25 cellular contexts compared by ENCODE assay signal in the genomic region with DNA sequence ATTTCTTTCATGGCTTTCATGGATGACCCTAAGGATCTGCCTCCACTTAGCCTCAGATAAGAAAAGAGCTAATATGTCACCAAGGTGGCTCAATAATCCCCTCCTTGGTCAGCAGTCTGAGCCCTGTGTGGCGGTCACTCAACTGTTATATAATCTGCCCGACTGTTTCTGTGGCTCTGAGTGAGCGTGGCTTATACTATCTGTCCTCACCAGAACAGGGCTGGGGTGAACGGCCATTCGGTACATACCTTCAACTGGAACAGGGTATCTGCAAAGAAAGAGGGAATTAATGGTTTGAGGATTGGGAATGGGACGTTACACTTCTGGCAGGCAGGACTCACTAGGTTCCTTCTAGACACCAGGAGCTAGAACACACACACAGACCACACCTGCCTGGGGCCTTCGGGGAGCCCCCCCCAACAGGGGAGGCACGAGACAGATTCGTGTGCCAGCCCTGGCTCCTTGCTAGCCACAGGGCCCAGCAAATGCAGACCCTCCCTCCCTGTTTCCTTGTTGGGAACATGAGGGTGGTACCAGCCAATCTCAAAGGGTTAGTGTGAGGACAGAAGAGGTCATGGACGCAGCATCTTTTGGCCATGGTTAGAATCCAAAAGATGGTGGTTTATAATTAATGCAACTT. TPM values are rescaled to one million over a fixed set of nuclear protein-coding genes. Genes with fewer than 3 reads are reported as not detected.
DNase-seq lines count a peak whose midpoint lies in the region; ATAC-seq, FAIRE-seq and TF ChIP-seq lines count a peak whose summit lies in the region.
"Had no signal": no experiment of that assay in that cellular context is flagged by ENCODE, and none has a peak within 500 bp of the region (broad histone marks: within the 10 kb centered on the region; RNA-seq: fewer than 3 reads in every experiment).

No MANE protein-coding gene starts in this region.

- peaks cover 4% of the 10 kb centered on the region for H3K36me3 ChIP-seq in CD8-positive, alpha-beta memory T cell (ENCODE audit: insufficient read depth, low read length)
- H3K36me3 ChIP-seq in K562 (ENCODE audit: control insufficient read depth, insufficient read depth, low read length) (peaks cover 39% of the 10 kb centered on the region; the same call in 2 of the 3 replicates), OCI-LY7 (ENCODE audit: insufficient read depth, low read length) (peaks cover 34% of the 10 kb centered on the region; the same call in 1 of the 2 replicates)

- peak overlapping the region; percentile 56 for H3K4me3 Mint-ChIP-seq in activated T-cell treated with anti-CD3 and anti-CD28 coated beads, Interleukin-2, amount 50 U/mL, for 4 hours
- H3K4me3 Mint-ChIP-seq in CD8-positive, alpha-beta memory T cell = peak overlapping the region in 2 of 7 donors; percentile 53 to 66
- peak overlapping the region; percentile 58 for H3K4me3 Mint-ChIP-seq in nephron progenitor cell
- H3K4me3 Mint-ChIP-seq: activated CD8-positive, alpha-beta T cell treated with anti-CD3 and anti-CD28 coated beads for 36 hours had no signal

- H3K27me3 Mint-ChIP-seq in activated T-cell treated with anti-CD3 and anti-CD28 coated beads, Interleukin-2, amount 50 U/mL, for 4 hours (ENCODE audit: low read depth) = no peaks in the 10 kb centered on the region
- peaks cover 0 to 2% of the 10 kb centered on the region in 2 donors for H3K27me3 Mint-ChIP-seq in CD8-positive, alpha-beta memory T cell
- H3K27me3 Mint-ChIP-seq in nephron progenitor cell (ENCODE audit: low read depth, poor library complexity) = no peaks in the 10 kb centered on the region
- H3K27me3 Mint-ChIP-seq: activated CD8-positive, alpha-beta T cell treated with anti-CD3 and anti-CD28 coated beads for 36 hours had no signal

- H3K79me2 ChIP-seq in K562 (ENCODE audit: control insufficient read depth, insufficient read depth, low read length) (peaks cover 52% of the 10 kb centered on the region), OCI-LY7 (ENCODE audit: insufficient read depth, low read depth, low read length) (peaks cover 26% of the 10 kb centered on the region)

- H3K36me3 Mint-ChIP-seq in activated T-cell treated with anti-CD3 and anti-CD28 coated beads, Interleukin-2, amount 50 U/mL, for 4 hours (ENCODE audit: insufficient read depth) = peaks cover 8% of the 10 kb centered on the region
- H3K36me3 Mint-ChIP-seq in CD8-positive, alpha-beta memory T cell = peaks cover 0 to 42% (median 2%) of the 10 kb centered on the region in 3 donors
- H3K36me3 Mint-ChIP-seq in nephron progenitor cell (ENCODE audit: low read depth) = peaks cover 32% of the 10 kb centered on the region

- no peaks in the 10 kb centered on the region for H3K9me2 ChIP-seq in OCI-LY7 (ENCODE audit: insufficient read depth, low read length)

- WGBS in K562 (ENCODE audit: insufficient coverage, low coverage, missing lambda C conversion rate) = 68% methylated on average over 10 of the region's 10 CpGs

- intact Hi-C loops in K562 (cut with micrococcal nuclease) = no loop called here
- intact Hi-C loops in OCI-LY7 (cut with micrococcal nuclease; ENCODE audit: unreplicated experiment) = no loop called here

- H3K9me3 ChIP-seq in CD8-positive, alpha-beta memory T cell (ENCODE audit: low read length) = no peaks in the 10 kb centered on the region
- H3K9me3 ChIP-seq in K562 (replicated peaks; ENCODE audit: control insufficient read depth, insufficient read depth, low read depth, low read length) (no peaks in the 10 kb centered on the region), OCI-LY7 (ENCODE audit: low read length) (no peaks in the 10 kb centered on the region)
- H3K9me3 ChIP-seq: BE2C, Caco-2, heart left ventricle, upper lobe of left lung had no signal

- POLR2A ChIA-PET in CD8-positive, alpha-beta memory T cell (lab: Charles Lee) = no interaction called here
- POLR2A ChIA-PET in K562 (lab: Yijun Ruan, JAX) (interaction anchor here (0.7 to 1.6 kb wide), 2 partner anchors 10 to 12 kb away, joined by 4 to 6 read pairs; no protein-coding TSS in a partner anchor), OCI-LY7 (lab: Charles Lee) (no interaction called here)

- H3K9me1 ChIP-seq in K562 (ENCODE audit: control insufficient read depth, insufficient read depth, low read length) = peaks cover 7% of the 10 kb centered on the region

- TF ChIP-seq CTCF in K562 (IDR thresholded peaks at IDR 0.05 in 2 of 3, conservative IDR thresholded peaks at IDR 0.05 in 1 of 3; ENCODE audit: insufficient read depth in 2 of 3, low read depth in 1 of 3, low read length in 3 of 3) (no peak), nephron progenitor cell (IDR thresholded peaks at IDR 0.05) (no peak), OCI-LY7 (conservative IDR thresholded peaks at IDR 0.05; ENCODE audit: low read length) (no peak)

- no peak for ATAC-seq in activated T-cell treated with anti-CD3 and anti-CD28 coated beads, Interleukin-2, amount 50 U/mL, for 4 hours
- no peak for ATAC-seq in K562
- ATAC-seq: activated CD8-positive, alpha-beta T cell treated with anti-CD3 and anti-CD28 coated beads for 36 hours; heart left ventricle; SK-N-SH treated with all-trans-retinoic acid at 6 μM for 48 hours had no signal

- H3K4me2 ChIP-seq in K562 (ENCODE audit: insufficient read depth, low read length) (no peak overlapping the region), OCI-LY7 (ENCODE audit: low read length) (no peak overlapping the region)

- peak overlapping the region; percentile 33 for H3K27ac ChIP-seq in CD8-positive, alpha-beta memory T cell (ENCODE audit: low read depth, low read length)
- H3K27ac ChIP-seq in K562 (ENCODE audit: extremely low read depth, low read depth, low read length) (no peak overlapping the region), OCI-LY7 (ENCODE audit: low read depth, low read length, poor library complexity, severe bottlenecking) (no peak overlapping the region)
- H3K27ac ChIP-seq: heart left ventricle, upper lobe of left lung had no signal

- no peak for DNase-seq in activated T-cell treated with anti-CD3 and anti-CD28 coated beads, Interleukin-2, amount 50 U/mL, for 4 hours
- no peak for DNase-seq in activated T-cell treated with anti-CD3 and anti-CD28 coated beads, Interleukin-2, amount 50 U/mL, for 1 hour
- DNase-seq in CD8-positive, alpha-beta memory T cell = peak in 1 of 5 donors; percentile 36
- DNase-seq in K562 (ENCODE audit: extremely low read depth in 1 of 4, low spot score in 3 of 4) (no peak), nephron progenitor cell (no peak), OCI-LY7 (ENCODE audit: low spot score) (no peak), DMS53 (lab: John Stamatoyannopoulos, UW) (no peak), dermis blood vessel endothelial cell (no peak)
- DNase-seq: activated CD4-positive, CD25-positive, alpha-beta regulatory T cell; activated CD8-positive, alpha-beta T cell treated with anti-CD3 and anti-CD28 coated beads for 36 hours; BE2C; Caco-2; DMS79 treated with DMSO at 0.1 percent for 48 hours; effector memory CD4-positive, alpha-beta T cell; foreskin fibroblast; H7; NCI-H1092; NCI-H187 treated with DMSO at 0.1 percent for 48 hours; occipital lobe; RPMI8226; stimulated activated CD8-positive, alpha-beta memory T cell treated with anti-CD3 and anti-CD28 coated beads, Interleukin-4, amount 100 ng/mL, for 48 hours; upper lobe of left lung had no signal

- FAIRE-seq in K562 (lab: Jason Lieb, UNC) = no peak

- H3K4me1 ChIP-seq in CD8-positive, alpha-beta memory T cell (ENCODE audit: insufficient read depth, low read length) = peaks cover 20% of the 10 kb centered on the region
- H3K4me1 ChIP-seq in K562 (replicated peaks in 1 of 2; ENCODE audit: control insufficient read depth in 2 of 2, insufficient read depth in 2 of 2, low read length in 2 of 2) (peaks cover 4 to 43% of the 10 kb centered on the region in 2 experiments; a peak in 3 of 5 replicates), OCI-LY7 (ENCODE audit: insufficient read depth, low read length, poor library complexity, severe bottlenecking) (peaks cover 11% of the 10 kb centered on the region)
- H3K4me1 ChIP-seq: BE2C, Caco-2 had no signal

- no peak for TF ChIP-seq EP300 in K562 (IDR thresholded peaks at IDR 0.05; ENCODE audit: low read length)

- peak overlapping the region in 1 of 2 experiments; percentile 70; a peak in 1 of 4 replicates for H3K9ac ChIP-seq in K562 (ENCODE audit: insufficient read depth in 1 of 2, low read depth in 2 of 2, low read length in 2 of 2)

- TF ChIP-seq POLR2A in K562 (conservative IDR thresholded peaks at IDR 0.05) = no peak

- H3K9me3 Mint-ChIP-seq in activated T-cell treated with anti-CD3 and anti-CD28 coated beads, Interleukin-2, amount 50 U/mL, for 4 hours = no peaks in the 10 kb centered on the region
- no peaks in the 10 kb centered on the region for H3K9me3 Mint-ChIP-seq in CD8-positive, alpha-beta memory T cell
- H3K9me3 Mint-ChIP-seq in nephron progenitor cell = peaks cover 6% of the 10 kb centered on the region
- H3K9me3 Mint-ChIP-seq: activated CD8-positive, alpha-beta T cell treated with anti-CD3 and anti-CD28 coated beads for 36 hours had no signal

- H3K27ac Mint-ChIP-seq in CD8-positive, alpha-beta memory T cell = peak overlapping the region in 5 of 8 donors; percentile 8 to 87 (median 63)
- H3K27ac Mint-ChIP-seq in nephron progenitor cell = no peak overlapping the region
- H3K27ac Mint-ChIP-seq: activated CD8-positive, alpha-beta T cell treated with anti-CD3 and anti-CD28 coated beads for 36 hours had no signal

- peaks cover 24% of the 10 kb centered on the region for H3K4me1 Mint-ChIP-seq in activated T-cell treated with anti-CD3 and anti-CD28 coated beads, Interleukin-2, amount 50 U/mL, for 4 hours (ENCODE audit: low read depth)
- H3K4me1 Mint-ChIP-seq in CD8-positive, alpha-beta memory T cell = peaks cover 29 to 40% (median 36%) of the 10 kb centered on the region in 3 donors
- H3K4me1 Mint-ChIP-seq in nephron progenitor cell = peaks cover 18% of the 10 kb centered on the region

- in situ Hi-C loops in K562 (cut with MboI) = no loop called here

- H4K20me1 ChIP-seq in K562 (replicated peaks; ENCODE audit: control insufficient read depth, insufficient read depth, low read length) (peaks cover 4% of the 10 kb centered on the region; the same call in 1 of the 2 replicates), OCI-LY7 (ENCODE audit: insufficient read depth, low read length) (no peaks in the 10 kb centered on the region)

- H3K4me3 ChIP-seq in CD8-positive, alpha-beta memory T cell (ENCODE audit: low read length) = no peak overlapping the region
- no peak overlapping the region for H3K4me3 ChIP-seq in K562
- no peak overlapping the region for H3K4me3 ChIP-seq in OCI-LY7 (ENCODE audit: low read depth, low read length, poor library complexity, severe bottlenecking)
- H3K4me3 ChIP-seq: heart left ventricle, upper lobe of left lung had no signal

- TF ChIP-seq RAD21 in K562 (CRISPR knock-in tag; conservative IDR thresholded peaks at IDR 0.05 in 1 of 2, IDR thresholded peaks at IDR 0.05 in 1 of 2) = no peak

- BruUV-seq in K562 (replicated peaks; lab: Mats Ljungman, UMichigan) (no TSS peak), OCI-LY7 (replicated peaks; lab: Mats Ljungman, UMichigan) (no TSS peak)

- H3K27me3 ChIP-seq in CD8-positive, alpha-beta memory T cell (ENCODE audit: insufficient read depth, low read length, poor library complexity, severe bottlenecking) = no peaks in the 10 kb centered on the region
- H3K27me3 ChIP-seq in K562 (ENCODE audit: control insufficient read depth in 2 of 2, insufficient read depth in 2 of 2, low read length in 2 of 2) = no peaks in the 10 kb centered on the region
- H3K27me3 ChIP-seq: BE2C, heart left ventricle, upper lobe of left lung had no signal

- H2AFZ ChIP-seq in K562 (ENCODE audit: low read depth, low read length) = no peak overlapping the region
- no peak overlapping the region for H2AFZ ChIP-seq in OCI-LY7 (ENCODE audit: low read length)

- CTCF ChIA-PET in CD8-positive, alpha-beta memory T cell (lab: Charles Lee) = interaction anchor here (0.7 kb wide), 1 partner anchor 169 kb away, joined by 3 read pairs; no protein-coding TSS in a partner anchor
- CTCF ChIA-PET in K562 (lab: Yijun Ruan, JAX; ENCODE audit: low intra/inter-chr PET ratio) = no interaction called here
- CTCF ChIA-PET in OCI-LY7 (lab: Charles Lee; ENCODE audit: unreplicated experiment) = no interaction called here

RNA-seq across cellular contexts. Expression of gene CHMP1A, which starts 3.7 kb away (rescaled TPM):
- 100 to 1,000 TPM; 108 to 111 (median 108) TPM for total RNA-seq in activated T-cell treated with anti-CD3 and anti-CD28 coated beads, Interleukin-2, amount 50 U/mL, for 4 hours
- total RNA-seq in CD8-positive, alpha-beta memory T cell = 10 to 100 TPM; 81.4 to 94.0 TPM
- polyA plus RNA-seq in CD8-positive, alpha-beta memory T cell = 72.1 TPM
- 34.5 and 132 TPM in 2 replicates for total RNA-seq in K562 (2011; cell fraction: chromatin; rRNA removed; ENCODE audit: low replicate concordance)
- 88.4 and 95.0 TPM in 2 replicates for total RNA-seq in K562 (2011; cell fraction: nucleolus; rRNA removed)
- 50.6 and 56.7 TPM in 2 replicates for total RNA-seq in K562 (2011; cell fraction: nucleoplasm; rRNA removed)
- 64.5 and 76.7 TPM in 2 replicates for total RNA-seq in K562 (2014; rRNA removed)
- total RNA-seq in K562 (2014; rRNA removed; fragmentation: Illumina TruSeq; extraction: Trizol) = 17.2 and 22.0 TPM in 2 replicates
- 45.4 and 48.3 TPM in 2 replicates for total RNA-seq in K562 (2015; rRNA removed; fragmentation: Illumina TruSeq; extraction: Trizol)
- 79.6 and 79.9 TPM in 2 replicates for total RNA-seq in K562 (2021)
- polyA plus RNA-seq in K562 (2011; rRNA removed) = 45.2 and 53.9 TPM in 2 replicates
- polyA plus RNA-seq in K562 (2011; cell fraction: cytosol; rRNA removed) = 58.4 and 113 TPM in 2 replicates
- 80.8 and 127 TPM in 2 replicates for polyA plus RNA-seq in K562 (2011; cell fraction: nucleus; rRNA removed)
- polyA plus RNA-seq in K562 (2012) = 49.1 and 58.8 TPM in 2 replicates
- 40.9 and 55.6 TPM in 2 replicates for polyA plus RNA-seq in K562 (2014; fragmentation: Illumina TruSeq; extraction: Trizol)
- polyA plus RNA-seq in K562 (2014; fragmentation: Nextera tagmentation; extraction: Ambion mirVana) = 1 to 10 TPM in 1 of 2 experiments, under 1 TPM in 1; 0.83 to 3.3 TPM
- 74.2 and 83.1 TPM in 2 replicates for polyA plus RNA-seq in K562 (2014; rRNA removed)
- polyA minus RNA-seq in K562 (2011; rRNA and poly(A)+ RNA removed) = 20.8 and 35.5 TPM in 2 replicates
- 45.2 and 46.4 TPM in 2 replicates for polyA minus RNA-seq in K562 (2011; cell fraction: cytosol; rRNA and poly(A)+ RNA removed)
- 19.0 and 21.8 TPM in 2 replicates for polyA minus RNA-seq in K562 (2011; cell fraction: nucleus; rRNA and poly(A)+ RNA removed)
- total RNA-seq in OCI-LY7 (2014; rRNA removed; shearing (Covaris generic)) = 53.1 and 57.5 TPM in 2 replicates
- 67.2 and 76.2 TPM in 2 replicates for total RNA-seq in OCI-LY7 (2022)
- total RNA-seq in dermis blood vessel endothelial cell = 117 and 139 TPM in 2 replicates

RNA-seq across cellular contexts. Expression of gene SPATA33, which starts 3.9 kb away (rescaled TPM):
- total RNA-seq in activated T-cell treated with anti-CD3 and anti-CD28 coated beads, Interleukin-2, amount 50 U/mL, for 4 hours = 10 to 100 TPM in 1 of 3 donors, 1 to 10 TPM in 2; 7.5 to 11.8 (median 8.0) TPM
- 10 to 100 TPM; 16.9 TPM for total RNA-seq in CD8-positive, alpha-beta memory T cell
- 2.3 TPM for polyA plus RNA-seq in CD8-positive, alpha-beta memory T cell
- total RNA-seq in K562 (2011; cell fraction: chromatin; rRNA removed; ENCODE audit: low replicate concordance) = 39.5 and 51.6 TPM in 2 replicates
- total RNA-seq in K562 (2011; cell fraction: nucleolus; rRNA removed) = 25.5 and 30.5 TPM in 2 replicates
- 30.6 and 33.0 TPM in 2 replicates for total RNA-seq in K562 (2011; cell fraction: nucleoplasm; rRNA removed)
- total RNA-seq in K562 (2014; rRNA removed) (9.7 and 14.0 TPM in 2 replicates), K562 (2014; rRNA removed; fragmentation: Illumina TruSeq; extraction: Trizol) (10.5 and 11.8 TPM in 2 replicates), K562 (2015; rRNA removed; fragmentation: Illumina TruSeq; extraction: Trizol) (11.2 and 14.9 TPM in 2 replicates), K562 (2021) (18.2 and 19.7 TPM in 2 replicates), OCI-LY7 (2022) (17.3 and 18.2 TPM in 2 replicates), dermis blood vessel endothelial cell (2.0 and 4.1 TPM in 2 replicates)
- polyA plus RNA-seq in K562 (2011; rRNA removed) (9.8 and 11.8 TPM in 2 replicates), K562 (2014; fragmentation: Illumina TruSeq; extraction: Trizol) (15.6 and 20.0 TPM in 2 replicates), K562 (2014; fragmentation: Nextera tagmentation; extraction: Ambion mirVana) (1 to 10 TPM; 4.0 to 5.4 TPM), K562 (2014; rRNA removed) (16.4 and 18.1 TPM in 2 replicates)
- polyA plus RNA-seq in K562 (2011; cell fraction: cytosol; rRNA removed) = 10.3 and 12.0 TPM in 2 replicates
- 26.2 and 27.8 TPM in 2 replicates for polyA plus RNA-seq in K562 (2011; cell fraction: nucleus; rRNA removed)
- polyA plus RNA-seq in K562 (2012) = 13.1 and 14.5 TPM in 2 replicates
- 7.6 and 7.7 TPM in 2 replicates for polyA minus RNA-seq in K562 (2011; rRNA and poly(A)+ RNA removed)
- polyA minus RNA-seq in K562 (2011; cell fraction: cytosol; rRNA and poly(A)+ RNA removed) = 4.0 and 5.6 TPM in 2 replicates
- 6.1 and 8.0 TPM in 2 replicates for polyA minus RNA-seq in K562 (2011; cell fraction: nucleus; rRNA and poly(A)+ RNA removed)
- 8.6 and 9.4 TPM in 2 replicates for total RNA-seq in OCI-LY7 (2014; rRNA removed; shearing (Covaris generic))

RNA-seq across cellular contexts. Expression of gene CDK10, which starts 32.7 kb away (rescaled TPM):
- 10 to 100 TPM; 76.3 to 82.5 (median 81.9) TPM for total RNA-seq in activated T-cell treated with anti-CD3 and anti-CD28 coated beads, Interleukin-2, amount 50 U/mL, for 4 hours
- total RNA-seq in CD8-positive, alpha-beta memory T cell = 10 to 100 TPM; 74.8 to 79.0 TPM
- 31.8 TPM for polyA plus RNA-seq in CD8-positive, alpha-beta memory T cell
- total RNA-seq in K562 (2011; cell fraction: chromatin; rRNA removed; ENCODE audit: low replicate concordance) = 275 and 586 TPM in 2 replicates
- total RNA-seq in K562 (2011; cell fraction: nucleolus; rRNA removed) = 284 and 289 TPM in 2 replicates
- total RNA-seq in K562 (2011; cell fraction: nucleoplasm; rRNA removed) = 252 and 255 TPM in 2 replicates
- total RNA-seq in K562 (2014; rRNA removed) (40.1 and 55.8 TPM in 2 replicates), K562 (2014; rRNA removed; fragmentation: Illumina TruSeq; extraction: Trizol) (25.5 and 34.8 TPM in 2 replicates), K562 (2015; rRNA removed; fragmentation: Illumina TruSeq; extraction: Trizol) (35.8 and 40.3 TPM in 2 replicates), K562 (2021) (65.1 and 75.4 TPM in 2 replicates), OCI-LY7 (2022) (129 and 130 TPM in 2 replicates), dermis blood vessel endothelial cell (48.2 and 71.1 TPM in 2 replicates)
- polyA plus RNA-seq in K562 (2011; rRNA removed) (55.9 and 77.3 TPM in 2 replicates), K562 (2014; fragmentation: Illumina TruSeq; extraction: Trizol) (38.0 and 46.5 TPM in 2 replicates), K562 (2014; fragmentation: Nextera tagmentation; extraction: Ambion mirVana) (1 to 10 TPM; 2.0 to 3.3 TPM), K562 (2014; rRNA removed) (75.0 and 85.1 TPM in 2 replicates)
- 39.7 and 56.1 TPM in 2 replicates for polyA plus RNA-seq in K562 (2011; cell fraction: cytosol; rRNA removed)
- polyA plus RNA-seq in K562 (2011; cell fraction: nucleus; rRNA removed) = 756 and 811 TPM in 2 replicates
- polyA plus RNA-seq in K562 (2012) = 45.3 and 62.2 TPM in 2 replicates
- polyA minus RNA-seq in K562 (2011; rRNA and poly(A)+ RNA removed) = 21.7 and 25.8 TPM in 2 replicates
- 16.0 and 16.3 TPM in 2 replicates for polyA minus RNA-seq in K562 (2011; cell fraction: cytosol; rRNA and poly(A)+ RNA removed)
- polyA minus RNA-seq in K562 (2011; cell fraction: nucleus; rRNA and poly(A)+ RNA removed) = 56.4 and 75.0 TPM in 2 replicates
- 88.4 and 98.6 TPM in 2 replicates for total RNA-seq in OCI-LY7 (2014; rRNA removed; shearing (Covaris generic))

RNA-seq across cellular contexts. Expression of gene DPEP1, which starts 40.3 kb away (rescaled TPM):
- not detected for total RNA-seq in activated T-cell treated with anti-CD3 and anti-CD28 coated beads, Interleukin-2, amount 50 U/mL, for 4 hours
- total RNA-seq in CD8-positive, alpha-beta memory T cell = not detected
- not detected for polyA plus RNA-seq in CD8-positive, alpha-beta memory T cell
- total RNA-seq in K562 (2011; cell fraction: chromatin; rRNA removed; ENCODE audit: low replicate concordance) = 0.23 TPM in 1 of 2 replicates, not detected in the other
- total RNA-seq in K562 (2011; cell fraction: nucleolus; rRNA removed) = 0.67 and 1.3 TPM in 2 replicates
- total RNA-seq in K562 (2011; cell fraction: nucleoplasm; rRNA removed) = 0.46 TPM in 1 of 2 replicates, not detected in the other
- 0.14 TPM in 1 of 2 replicates, not detected in the other for total RNA-seq in K562 (2014; rRNA removed)
- total RNA-seq in K562 (2014; rRNA removed; fragmentation: Illumina TruSeq; extraction: Trizol) = not detected in 2 replicates
- not detected in 2 replicates for total RNA-seq in K562 (2015; rRNA removed; fragmentation: Illumina TruSeq; extraction: Trizol)
- 0.20 and 0.22 TPM in 2 replicates for total RNA-seq in K562 (2021)
- 0.31 and 0.34 TPM in 2 replicates for polyA plus RNA-seq in K562 (2011; rRNA removed)
- polyA plus RNA-seq in K562 (2011; cell fraction: cytosol; rRNA removed) = 0.22 and 1.2 TPM in 2 replicates
- polyA plus RNA-seq in K562 (2011; cell fraction: nucleus; rRNA removed) = 1.1 TPM in 2 replicates
- polyA plus RNA-seq in K562 (2012) = 0.17 and 0.21 TPM in 2 replicates
- polyA plus RNA-seq in K562 (2014; fragmentation: Illumina TruSeq; extraction: Trizol) = 0.08 TPM in 1 of 2 replicates, not detected in the other
- not detected for polyA plus RNA-seq in K562 (2014; fragmentation: Nextera tagmentation; extraction: Ambion mirVana)
- polyA plus RNA-seq in K562 (2014; rRNA removed) = 0.18 TPM in 1 of 2 replicates, not detected in the other
- not detected in 2 replicates for polyA minus RNA-seq in K562 (2011; rRNA and poly(A)+ RNA removed)
- not detected in 2 replicates for polyA minus RNA-seq in K562 (2011; cell fraction: cytosol; rRNA and poly(A)+ RNA removed)
- polyA minus RNA-seq in K562 (2011; cell fraction: nucleus; rRNA and poly(A)+ RNA removed) = not detected in 2 replicates
- total RNA-seq in OCI-LY7 (2014; rRNA removed; shearing (Covaris generic)) = not detected in 2 replicates
- total RNA-seq in OCI-LY7 (2022) = not detected in 2 replicates
- 1.0 and 2.7 TPM in 2 replicates for total RNA-seq in dermis blood vessel endothelial cell
- total RNA-seq: activated CD8-positive, alpha-beta T cell treated with anti-CD3 and anti-CD28 coated beads for 36 hours; heart left ventricle; skeletal muscle tissue had no signal
- polyA plus RNA-seq: heart left ventricle had no signal

RNA-seq across cellular contexts. Expression of gene SPATA2L, which starts 47.7 kb away (rescaled TPM):
- total RNA-seq in activated T-cell treated with anti-CD3 and anti-CD28 coated beads, Interleukin-2, amount 50 U/mL, for 4 hours = 10 to 100 TPM; 13.6 to 16.4 (median 14.3) TPM
- 1 to 10 TPM; 7.0 to 7.6 TPM for total RNA-seq in CD8-positive, alpha-beta memory T cell
- polyA plus RNA-seq in CD8-positive, alpha-beta memory T cell = 10.3 TPM
- total RNA-seq in K562 (2011; cell fraction: chromatin; rRNA removed; ENCODE audit: low replicate concordance) = 4.8 and 30.8 TPM in 2 replicates
- 32.7 and 32.9 TPM in 2 replicates for total RNA-seq in K562 (2011; cell fraction: nucleolus; rRNA removed)
- total RNA-seq in K562 (2011; cell fraction: nucleoplasm; rRNA removed) = 10.5 and 10.9 TPM in 2 replicates
- total RNA-seq in K562 (2014; rRNA removed) (17.0 and 19.7 TPM in 2 replicates), K562 (2014; rRNA removed; fragmentation: Illumina TruSeq; extraction: Trizol) (0.26 and 0.47 TPM in 2 replicates), K562 (2015; rRNA removed; fragmentation: Illumina TruSeq; extraction: Trizol) (4.3 and 5.1 TPM in 2 replicates), K562 (2021) (19.2 and 19.4 TPM in 2 replicates), OCI-LY7 (2022) (6.7 and 7.2 TPM in 2 replicates), dermis blood vessel endothelial cell (19.1 and 36.6 TPM in 2 replicates)
- polyA plus RNA-seq in K562 (2011; rRNA removed) (4.0 and 4.5 TPM in 2 replicates), K562 (2014; fragmentation: Illumina TruSeq; extraction: Trizol) (1.1 and 3.7 TPM in 2 replicates), K562 (2014; fragmentation: Nextera tagmentation; extraction: Ambion mirVana) (under 1 TPM in 1 of 2 experiments, not detected in 1; 0.13 TPM), K562 (2014; rRNA removed) (11.5 and 15.2 TPM in 2 replicates)
- polyA plus RNA-seq in K562 (2011; cell fraction: cytosol; rRNA removed) = 5.7 and 25.8 TPM in 2 replicates
- polyA plus RNA-seq in K562 (2011; cell fraction: nucleus; rRNA removed) = 10.9 and 25.7 TPM in 2 replicates
- 11.3 and 11.6 TPM in 2 replicates for polyA plus RNA-seq in K562 (2012)
- polyA minus RNA-seq in K562 (2011; rRNA and poly(A)+ RNA removed) = 0.33 and 1.8 TPM in 2 replicates
- polyA minus RNA-seq in K562 (2011; cell fraction: cytosol; rRNA and poly(A)+ RNA removed) = 7.8 and 11.9 TPM in 2 replicates
- 5.7 and 11.7 TPM in 2 replicates for polyA minus RNA-seq in K562 (2011; cell fraction: nucleus; rRNA and poly(A)+ RNA removed)
- 5.6 and 13.1 TPM in 2 replicates for total RNA-seq in OCI-LY7 (2014; rRNA removed; shearing (Covaris generic))
